Comparison of ENCODE assay signal across 11 cellular contexts in the genomic region with DNA sequence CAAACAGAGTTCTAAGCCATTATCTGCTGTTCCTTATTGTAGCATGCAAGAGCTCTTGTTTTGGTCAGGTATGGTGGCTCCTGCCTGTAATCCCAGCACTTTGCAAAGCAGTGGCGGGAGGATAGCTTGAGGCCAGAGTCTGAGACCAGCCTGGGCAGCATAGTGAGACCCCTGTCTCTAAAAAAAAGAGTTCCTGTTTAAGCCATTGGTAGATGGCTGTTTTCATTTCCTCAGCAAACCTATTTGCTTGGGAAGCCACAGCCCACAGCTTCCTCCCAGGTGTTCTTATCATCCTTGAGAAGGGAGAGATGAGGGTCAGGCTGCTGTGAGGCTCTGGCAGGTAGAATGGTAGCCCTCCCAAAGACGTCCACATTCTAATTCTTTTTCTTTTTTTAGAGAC.
"Had no signal": no experiment of that assay in that cellular context is flagged by ENCODE, and none has a peak within 500 bp of the region (broad histone marks: within the 10 kb centered on the region; RNA-seq: fewer than 3 reads in every experiment).

No MANE protein-coding gene starts in this region.

- H3K36me3 ChIP-seq: esophagus muscularis mucosa, lower lobe of right lung, WERI-Rb-1 had no signal

- DNase-seq: activated CD4-positive, alpha-beta T cell treated with anti-CD3 and anti-CD28 coated beads, Interleukin-2, amount 10 ng/mL, durations not matched to agents 7 days and 5 days; activated effector memory CD4-positive, alpha-beta T cell treated with anti-CD3 and anti-CD28 coated beads, Interleukin-2, amount 50 U/mL, for 16 hours; activated T-cell treated with anti-CD3 and anti-CD28 coated beads, Interleukin-2, amount 50 U/mL, for 1 hour; trophoblast cell; WERI-Rb-1 had no signal

- H3K27ac ChIP-seq: esophagus muscularis mucosa, lower lobe of right lung, WERI-Rb-1 had no signal

- H3K9me3 ChIP-seq: esophagus muscularis mucosa, lower lobe of right lung had no signal

- H3K4me1 ChIP-seq: esophagus muscularis mucosa had no signal

- H3K27me3 ChIP-seq: esophagus muscularis mucosa had no signal

- H3K4me3 ChIP-seq: esophagus muscularis mucosa, lower lobe of right lung had no signal

- H3K36me3 Mint-ChIP-seq: activated naive CD4-positive, alpha-beta T cell treated with anti-CD3 and anti-CD28 coated beads, Interleukin-2, amount 50 U/mL, for 72 hours; immature natural killer cell; naive thymus-derived CD8-positive, alpha-beta T cell; T-cell had no signal

- H3K9me3 Mint-ChIP-seq: activated CD4-positive, alpha-beta T cell treated with anti-CD3 and anti-CD28 coated beads, Interleukin-2, amount 10 ng/mL, durations not matched to agents 7 days and 5 days; activated naive CD4-positive, alpha-beta T cell treated with anti-CD3 and anti-CD28 coated beads, Interleukin-2, amount 50 U/mL, for 72 hours; immature natural killer cell; naive thymus-derived CD8-positive, alpha-beta T cell; T-cell had no signal

- H3K27ac Mint-ChIP-seq: activated CD4-positive, alpha-beta T cell treated with anti-CD3 and anti-CD28 coated beads, Interleukin-2, amount 10 ng/mL, durations not matched to agents 7 days and 5 days had no signal

- H3K4me3 Mint-ChIP-seq: activated CD4-positive, alpha-beta T cell treated with anti-CD3 and anti-CD28 coated beads, Interleukin-2, amount 10 ng/mL, durations not matched to agents 7 days and 5 days; T-cell had no signal
